In genomic region chr2:25309402-25309801, GRCh38 we compare ENCODE assay signal across 1 cellular context.
TF ChIP-seq lines count a peak whose summit lies in the region.

No MANE protein-coding gene starts in this region.

TF ChIP-seq in HepG2, 621 proteins besides CTCF, POLR2A, EP300 and RAD21 (continued from another document and continues in another):
- TF ChIP-seq PAXIP1 (CRISPR knock-in tag; conservative IDR thresholded peaks at IDR 0.05) (no peak), KLF16 (CRISPR knock-in tag; IDR thresholded peaks at IDR 0.05) (no peak), MAZ (IDR thresholded peaks at IDR 0.05; ENCODE audit: borderline replicate concordance, low read depth, low read length) (no peak), MAZ (CRISPR knock-in tag; IDR thresholded peaks at IDR 0.05; ENCODE audit: low read depth) (no peak), TEAD3 (CRISPR knock-in tag; optimal IDR thresholded peaks at IDR 0.05; ENCODE audit: borderline replicate concordance) (peak; percentile 63), ATF3 (CRISPR knock-in tag; IDR thresholded peaks at IDR 0.05) (no peak), ZBTB33 (CRISPR knock-in tag; IDR thresholded peaks at IDR 0.05) (peak; percentile 72), ZNF18 (CRISPR knock-in tag; IDR thresholded peaks at IDR 0.05; ENCODE audit: insufficient replicate concordance) (no peak), ZBTB4 (CRISPR knock-in tag; IDR thresholded peaks at IDR 0.05; ENCODE audit: borderline replicate concordance) (no peak), STAG1 (CRISPR knock-in tag; IDR thresholded peaks at IDR 0.05) (peak; percentile 81), BRD4 (CRISPR knock-in tag; IDR thresholded peaks at IDR 0.05) (no peak), HNRNPUL1 (IDR thresholded peaks at IDR 0.05; ENCODE audit: low read depth, low read length) (no peak), KDM3A (CRISPR knock-in tag; IDR thresholded peaks at IDR 0.05; ENCODE audit: low read depth) (no peak), RXRA (CRISPR knock-in tag; IDR thresholded peaks at IDR 0.05) (no peak), CENPBD1 (CRISPR knock-in tag; IDR thresholded peaks at IDR 0.05; ENCODE audit: borderline replicate concordance, low read depth) (no peak), SMC3 (IDR thresholded peaks at IDR 0.05; ENCODE audit: low read length) (peak; percentile 72; the same call in 1 of the 2 replicates), POLR2AphosphoS2 (IDR thresholded peaks at IDR 0.05; ENCODE audit: low read depth, low read length) (no peak), ZNF607 (CRISPR knock-in tag; IDR thresholded peaks at IDR 0.05; ENCODE audit: borderline replicate concordance) (no peak), SNRNP70 (IDR thresholded peaks at IDR 0.05; ENCODE audit: low read depth, low read length) (no peak), ZBTB7B (CRISPR knock-in tag; IDR thresholded peaks at IDR 0.05) (no peak), MTERF4 (CRISPR knock-in tag; IDR thresholded peaks at IDR 0.05) (no peak), MXD3 (CRISPR knock-in tag; IDR thresholded peaks at IDR 0.05) (no peak), NFAT5 (CRISPR knock-in tag; IDR thresholded peaks at IDR 0.05) (no peak), SMARCC2 (IDR thresholded peaks at IDR 0.05) (no peak), ZNF709 (CRISPR knock-in tag; IDR thresholded peaks at IDR 0.05) (no peak), GABPA (IDR thresholded peaks at IDR 0.05; ENCODE audit: low read depth, low read length) (no peak), GABPA (CRISPR knock-in tag; IDR thresholded peaks at IDR 0.05; ENCODE audit: low read depth) (no peak), ARID4A (CRISPR knock-in tag; IDR thresholded peaks at IDR 0.05; ENCODE audit: borderline replicate concordance) (0 out of 2 replicates have a peak, but pooled peaks have one; percentile 16)
